16 cellular contexts compared by ENCODE assay signal in genomic region chr13:100124265-100124664, GRCh38. TPM values are rescaled to one million over a fixed set of nuclear protein-coding genes. Genes with fewer than 3 reads are reported as not detected.
DNase-seq lines count a peak whose midpoint lies in the region; ATAC-seq and TF ChIP-seq lines count a peak whose summit lies in the region.
"Had no signal": no experiment of that assay in that cellular context is flagged by ENCODE, and none has a peak within 500 bp of the region (broad histone marks: within the 10 kb centered on the region; RNA-seq: fewer than 3 reads in every experiment).

No MANE protein-coding gene starts in this region.

- H3T11ph ChIP-seq in H9 (ENCODE audit: low read length) = no peak overlapping the region

- peaks cover 12 to 13% of the 10 kb centered on the region in 2 experiments for H3K9me3 Mint-ChIP-seq in H9
- peaks cover 13% of the 10 kb centered on the region for H3K9me3 Mint-ChIP-seq in WTC11
- peaks cover 9% of the 10 kb centered on the region for H3K9me3 Mint-ChIP-seq in activated CD4-positive, alpha-beta T cell treated with anti-CD3 and anti-CD28 coated beads, Interleukin-2, amount 10 ng/mL, durations not matched to agents 24 days and 14 days

- no peak overlapping the region for H2BK20ac ChIP-seq in H9 (ENCODE audit: low read depth, low read length, poor library complexity, severe bottlenecking)

- no peak overlapping the region for H2AK5ac ChIP-seq in H9 (ENCODE audit: insufficient read length, low read length)
- H2AK5ac ChIP-seq in mesendoderm (ENCODE audit: low read length) = no peak overlapping the region

- intact Hi-C loops in activated CD4-positive, alpha-beta T cell treated with anti-CD3 and anti-CD28 coated beads, Interleukin-2, amount 10 ng/mL, durations not matched to agents 24 days and 14 days (cut with micrococcal nuclease) = no loop called here

- ATAC-seq in WTC11 = no peak
- ATAC-seq: activated CD8-positive, alpha-beta T cell treated with anti-CD3 and anti-CD28 coated beads, Interleukin-2, amount 10 ng/mL, durations not matched to agents 7 days and 5 days; left lobe of liver; sciatic nerve had no signal

- no peak overlapping the region for H2BK12ac ChIP-seq in H9 (ENCODE audit: insufficient read length, low read depth, low read length)

- no peak overlapping the region for H2AFZ ChIP-seq in H9 (ENCODE audit: low read length)

- H3K4me3 Mint-ChIP-seq in H9 (no peak overlapping the region; a peak in 1 of 5 replicates), WTC11 (no peak overlapping the region)
- H3K4me3 Mint-ChIP-seq in activated CD4-positive, alpha-beta T cell treated with anti-CD3 and anti-CD28 coated beads, Interleukin-2, amount 10 ng/mL, durations not matched to agents 24 days and 14 days = no peak overlapping the region
- H3K4me3 Mint-ChIP-seq: activated CD8-positive, alpha-beta T cell treated with anti-CD3 and anti-CD28 coated beads, Interleukin-2, amount 10 ng/mL, durations not matched to agents 7 days and 5 days; neural crest cell; T-helper 2 cell treated with Interferon-gamma antibody and Interleukin-4, amounts not matched to agents 5 μg/mL and 100 μg/mL, for 36 hours had no signal

- no CpG with 5 or more reads among the region's 5 CpGs for WGBS in H9 (ENCODE audit: extremely low coverage, insufficient read length, low lambda C conversion rate)
- WGBS in mesendoderm (ENCODE audit: extremely low coverage, insufficient coverage, low lambda C conversion rate) = no CpG with 5 or more reads among the region's 5 CpGs

- H3K18ac ChIP-seq in H9 (ENCODE audit: insufficient read length, low read depth, low read length) (no peak overlapping the region), mesendoderm (ENCODE audit: low read length) (no peak overlapping the region)

- H3K23me2 ChIP-seq in H9 (ENCODE audit: insufficient read length, low read depth, low read length, poor library complexity, severe bottlenecking) = no peaks in the 10 kb centered on the region

- no peaks in the 10 kb centered on the region for H3K27me3 Mint-ChIP-seq in H9 (ENCODE audit: low read depth)
- H3K27me3 Mint-ChIP-seq in WTC11 (ENCODE audit: low read depth) = no peaks in the 10 kb centered on the region
- H3K27me3 Mint-ChIP-seq in activated CD4-positive, alpha-beta T cell treated with anti-CD3 and anti-CD28 coated beads, Interleukin-2, amount 10 ng/mL, durations not matched to agents 24 days and 14 days = no peaks in the 10 kb centered on the region

- H3K23ac ChIP-seq in H9 (ENCODE audit: insufficient read length, low read depth, low read length) (no peak overlapping the region), mesendoderm (ENCODE audit: low read length) (no peak overlapping the region)

- no peak overlapping the region for H3K9ac ChIP-seq in H9 (ENCODE audit: extremely low read depth, insufficient read length, low read length)
- H3K9ac ChIP-seq in mesendoderm (ENCODE audit: low read length) = no peak overlapping the region

- H4K20me1 ChIP-seq in H9 (ENCODE audit: control insufficient read depth, insufficient read depth, insufficient read length) = no peaks in the 10 kb centered on the region

- H3K56ac ChIP-seq in H9 (ENCODE audit: insufficient read length, low read depth, low read length) (no peak overlapping the region), mesendoderm (ENCODE audit: low read length) (no peak overlapping the region)

- no peak overlapping the region for H4K5ac ChIP-seq in H9 (ENCODE audit: insufficient read length, low read depth, low read length)
- H4K5ac ChIP-seq in mesendoderm (ENCODE audit: low read length) = no peak overlapping the region

- H4K8ac ChIP-seq in H9 (replicated peaks; ENCODE audit: insufficient read length, low read depth, low read length) (no peak overlapping the region), mesendoderm (ENCODE audit: low read depth, low read length) (no peak overlapping the region)

- no peak overlapping the region for H3K4ac ChIP-seq in H9 (ENCODE audit: low read depth, low read length)
- no peak overlapping the region for H3K4ac ChIP-seq in mesendoderm (ENCODE audit: low read depth, low read length)

- H3K14ac ChIP-seq in H9 (ENCODE audit: insufficient read depth, low read length) = no peak overlapping the region

- no peaks in the 10 kb centered on the region for H3K27me3 ChIP-seq in H9 (ENCODE audit: insufficient read depth, low read length)
- no peaks in the 10 kb centered on the region for H3K27me3 ChIP-seq in mesendoderm (ENCODE audit: insufficient read depth, low read length, poor library complexity)
- H3K27me3 ChIP-seq: cardiac muscle cell, Peyer's patch had no signal

- H3K4me2 ChIP-seq in H9 (ENCODE audit: insufficient read depth, insufficient read length, low read length) (no peak overlapping the region), mesendoderm (ENCODE audit: low read length) (no peak overlapping the region)

- H3K36me3 Mint-ChIP-seq in H9 (ENCODE audit: insufficient read depth in 1 of 3, low read depth in 3 of 3) (peaks cover 26 to 31% (median 29%) of the 10 kb centered on the region in 3 experiments), WTC11 (peaks cover 25% of the 10 kb centered on the region)
- peaks cover 17% of the 10 kb centered on the region for H3K36me3 Mint-ChIP-seq in activated CD4-positive, alpha-beta T cell treated with anti-CD3 and anti-CD28 coated beads, Interleukin-2, amount 10 ng/mL, durations not matched to agents 24 days and 14 days (ENCODE audit: low read depth)

- H3K4me1 ChIP-seq in H9 (ENCODE audit: insufficient read depth, low read length) (peaks cover under 1% of the 10 kb centered on the region; the same call in 1 of the 2 replicates), mesendoderm (ENCODE audit: control insufficient read depth, low read depth, low read length) (no peaks in the 10 kb centered on the region)
- H3K4me1 ChIP-seq: Peyer's patch had no signal

- peak overlapping the region in 2 of 3 experiments; percentile 69 to 82; a peak in 2 of 7 replicates for H3K27ac Mint-ChIP-seq in H9
- H3K27ac Mint-ChIP-seq in WTC11 = peak overlapping the region; percentile 58; the same call in 1 of the 2 replicates
- H3K27ac Mint-ChIP-seq in activated CD4-positive, alpha-beta T cell treated with anti-CD3 and anti-CD28 coated beads, Interleukin-2, amount 10 ng/mL, durations not matched to agents 24 days and 14 days = no peak overlapping the region
- H3K27ac Mint-ChIP-seq: activated CD8-positive, alpha-beta T cell treated with anti-CD3 and anti-CD28 coated beads, Interleukin-2, amount 10 ng/mL, durations not matched to agents 7 days and 5 days; T-helper 2 cell treated with Interferon-gamma antibody and Interleukin-4, amounts not matched to agents 5 μg/mL and 100 μg/mL, for 36 hours had no signal

- H3K27ac ChIP-seq in H9 (ENCODE audit: insufficient read length, low read depth, low read length) = no peak overlapping the region
- H3K27ac ChIP-seq in mesendoderm (ENCODE audit: low read depth, low read length) = no peak overlapping the region
- H3K27ac ChIP-seq: cardiac muscle cell, Peyer's patch had no signal

- no peak overlapping the region for H2BK15ac ChIP-seq in H9 (ENCODE audit: low read depth, low read length)
- no peak overlapping the region for H2BK15ac ChIP-seq in mesendoderm (replicated peaks; ENCODE audit: low read depth)

- no peaks in the 10 kb centered on the region for H3K36me3 ChIP-seq in mesendoderm (ENCODE audit: control insufficient read depth, insufficient read depth, low read length)
- H3K36me3 ChIP-seq: cardiac muscle cell had no signal

- H4K91ac ChIP-seq in H9 (ENCODE audit: insufficient read length, low read depth, low read length) = no peak overlapping the region

- no peak overlapping the region for H2BK120ac ChIP-seq in H9 (ENCODE audit: low read depth, low read length, poor library complexity, severe bottlenecking)
- H2BK120ac ChIP-seq in mesendoderm (ENCODE audit: low read depth, low read length) = no peak overlapping the region

- no peak for TF ChIP-seq CTCF in H9 (conservative IDR thresholded peaks at IDR 0.05)
- no peak for TF ChIP-seq CTCF in WTC11 (IDR thresholded peaks at IDR 0.05)

- H3K79me2 ChIP-seq in H9 (ENCODE audit: insufficient read depth, low read length) = no peaks in the 10 kb centered on the region
- no peaks in the 10 kb centered on the region for H3K79me2 ChIP-seq in mesendoderm (ENCODE audit: control insufficient read depth, insufficient read depth, low read length)

- H3K4me3 ChIP-seq in skeletal muscle cell (ENCODE audit: low read depth, low read length) (no peak overlapping the region), mesendoderm (ENCODE audit: low read length) (no peak overlapping the region)
- H3K4me3 ChIP-seq: cardiac muscle cell, Peyer's patch had no signal

- peak overlapping the region; percentile 53 for H2BK5ac ChIP-seq in H9 (ENCODE audit: insufficient read length, low read length)
- no peak overlapping the region for H2BK5ac ChIP-seq in mesendoderm (ENCODE audit: low read length)

- no peaks in the 10 kb centered on the region for H3K9me3 ChIP-seq in H9 (ENCODE audit: control insufficient read depth, low read depth, low read length)

- DNase-seq in H9 = no peak
- peak; percentile 98 for DNase-seq in NCI-H69 (lab: John Stamatoyannopoulos, UW)
- DNase-seq in WTC11 (ENCODE audit: low spot score) = no peak
- DNase-seq in skeletal muscle cell (ENCODE audit: low read depth) = peak; percentile 9
- DNase-seq in activated CD4-positive, alpha-beta T cell treated with anti-CD3 and anti-CD28 coated beads, Interleukin-2, amount 10 ng/mL, durations not matched to agents 24 days and 14 days = no peak
- no peak for DNase-seq in RKO (ENCODE audit: low spot score)
- DNase-seq in mesendoderm = no peak
- DNase-seq: activated CD8-positive, alpha-beta T cell treated with anti-CD3 and anti-CD28 coated beads, Interleukin-2, amount 10 ng/mL, durations not matched to agents 7 days and 5 days; activated gamma-delta T cell treated with Interleukin-2 at 50 U/mL for 16 hours; C1 segment of cervical spinal cord; Peyer's patch had no signal

- H3K79me1 ChIP-seq in H9 (ENCODE audit: insufficient read depth, low read depth, low read length, poor library complexity, severe bottlenecking) (peaks cover 3% of the 10 kb centered on the region), mesendoderm (ENCODE audit: low read length) (peaks cover 2% of the 10 kb centered on the region)

- CTCF ChIA-PET in WTC11 (lab: Charles Lee) = no interaction called here

- POLR2A ChIA-PET in WTC11 (lab: Charles Lee) = no interaction called here

- H3K4me1 Mint-ChIP-seq in H9 (peaks cover 14 to 25% of the 10 kb centered on the region in 2 experiments), WTC11 (peaks cover 16% of the 10 kb centered on the region)
- H3K4me1 Mint-ChIP-seq in activated CD4-positive, alpha-beta T cell treated with anti-CD3 and anti-CD28 coated beads, Interleukin-2, amount 10 ng/mL, durations not matched to agents 24 days and 14 days = peaks cover 5% of the 10 kb centered on the region
- H3K4me1 Mint-ChIP-seq: neural crest cell had no signal

TF ChIP-seq in WTC11, 78 proteins besides CTCF, POLR2A, EP300 and RAD21 (continues in another document):
- no peak for TF ChIP-seq ZNF219 (CRISPR knock-in tag; IDR thresholded peaks at IDR 0.05; ENCODE audit: borderline replicate concordance)

RNA-seq across cellular contexts. Expression of gene PCCA, which starts 35.4 kb away (rescaled TPM):
- total RNA-seq in H9 (2021) (54.2 and 56.5 TPM in 2 replicates), WTC11 (2021) (52.8 to 68.3 TPM (median 66.2 TPM) in 3 replicates)
- total RNA-seq in activated CD4-positive, alpha-beta T cell treated with anti-CD3 and anti-CD28 coated beads, Interleukin-2, amount 10 ng/mL, durations not matched to agents 24 days and 14 days = 5.8 and 6.4 TPM in 2 replicates
- polyA plus RNA-seq in mesendoderm (2013, experiment 1 of 2) = 22.9 TPM
- polyA plus RNA-seq in mesendoderm (2013, experiment 2 of 2) = 22.0 TPM

Comparison
In these comparisons a context has a peak if more than half of its experiments do, and no peak if none do; other contexts are left out.
1. DNase-seq: peak in NCI-H69 (single experiment) and skeletal muscle cell (single experiment); none in H9 (single experiment), WTC11 (single experiment), activated CD4-positive, alpha-beta T cell treated with anti-CD3 and anti-CD28 coated beads, Interleukin-2, amount 10 ng/mL, durations not matched to agents 24 days and 14 days (single experiment), RKO (single experiment) and mesendoderm (single experiment).